Comparison of ENCODE assay signal across 8 cellular contexts in the genomic region with DNA sequence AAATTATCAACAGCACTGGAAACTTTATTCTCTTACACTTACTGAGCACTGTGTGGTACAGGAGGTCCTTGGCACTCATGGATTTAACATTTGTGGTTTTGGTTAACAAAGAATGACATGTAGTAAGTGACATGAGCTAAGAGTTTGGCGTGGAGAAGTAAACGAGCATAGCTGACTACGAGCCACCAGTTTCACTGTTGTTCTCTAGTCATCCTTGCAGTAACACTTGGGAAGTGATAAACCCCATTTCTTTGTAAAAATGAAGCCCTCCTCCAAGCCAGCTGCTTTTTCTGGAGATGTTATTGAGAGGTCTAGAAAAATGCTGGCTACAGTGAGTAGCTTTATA. TPM values are rescaled to one million over a fixed set of nuclear protein-coding genes. Genes with fewer than 3 reads are reported as not detected.
DNase-seq lines count a peak whose midpoint lies in the region; ATAC-seq and TF ChIP-seq lines count a peak whose summit lies in the region.

No MANE protein-coding gene starts in this region.

- no peaks in the 10 kb centered on the region for H3K36me3 Mint-ChIP-seq in osteocyte (ENCODE audit: unreplicated experiment)

- TF ChIP-seq POLR2A in esophagus muscularis mucosa (IDR thresholded peaks at IDR 0.05; ENCODE audit: low read depth) (no peak), vagina (IDR thresholded peaks at IDR 0.05) (no peak)

- H3K27ac Mint-ChIP-seq in osteocyte (ENCODE audit: unreplicated experiment) = no peak overlapping the region

- H3K4me1 ChIP-seq in esophagus muscularis mucosa (peaks cover 0 to 23% (median 14%) of the 10 kb centered on the region in 4 donors), vagina (peaks cover 22% of the 10 kb centered on the region)

- peaks cover 20% of the 10 kb centered on the region for H3K4me1 Mint-ChIP-seq in osteocyte (ENCODE audit: unreplicated experiment)

- intact Hi-C loops in esophagus muscularis mucosa (cut with DNase I) (no loop called here), vagina (cut with DNase I) (no loop called here)

- H3K4me3 ChIP-seq in esophagus muscularis mucosa (peak overlapping the region in 3 of 4 donors; percentile 18 to 26 (median 23)), vagina (peak overlapping the region in 1 of 2 donors; percentile 16)

- H3K4me3 Mint-ChIP-seq in osteocyte (ENCODE audit: unreplicated experiment) = no peak overlapping the region

- no peak for TF ChIP-seq EP300 in esophagus muscularis mucosa (IDR thresholded peaks at IDR 0.05)

- DNase-seq in stimulated activated CD4-positive, alpha-beta T cell treated with anti-CD3 and anti-CD28 coated beads, Interleukin-15, amount 100 ng/mL, for 24 hours = peak; percentile 57
- no peak for DNase-seq in stimulated activated CD4-positive, alpha-beta T cell treated with anti-CD3 and anti-CD28 coated beads, Interleukin-4, amount 100 ng/mL, for 1 hour
- DNase-seq in LoVo (ENCODE audit: low spot score) = peak; percentile 25
- DNase-seq in esophagus muscularis mucosa (ENCODE audit: extremely low spot score) = peak; percentile 66
- peak in 1 of 2 donors; percentile 37 for DNase-seq in vagina (ENCODE audit: extremely low spot score in 2 of 2)
- no peak for DNase-seq in osteocyte (ENCODE audit: extremely low spot score, unreplicated experiment)
- no peak for DNase-seq in kidney glomerular epithelial cell (lab: John Stamatoyannopoulos, UW)

- no peak for TF ChIP-seq CTCF in esophagus muscularis mucosa (IDR thresholded peaks at IDR 0.05)
- TF ChIP-seq CTCF in vagina (IDR thresholded peaks at IDR 0.05) = no peak
- no peak for TF ChIP-seq CTCF in osteocyte (IDR thresholded peaks at IDR 0.05)

- peaks cover 2% of the 10 kb centered on the region for H3K27me3 Mint-ChIP-seq in osteocyte (ENCODE audit: unreplicated experiment)

- H3K9me3 ChIP-seq in esophagus muscularis mucosa (no peaks in the 10 kb centered on the region), vagina (no peaks in the 10 kb centered on the region)

- H3K27ac ChIP-seq in esophagus muscularis mucosa (replicated peaks in 1 of 4) (peak overlapping the region; percentile 11 to 62 (median 62)), vagina (peak overlapping the region; percentile 8)

- WGBS in esophagus muscularis mucosa = 38% methylated on average over 3 of the region's 3 CpGs

- no peaks in the 10 kb centered on the region for H3K9me3 Mint-ChIP-seq in osteocyte (ENCODE audit: unreplicated experiment)

- H3K27me3 ChIP-seq in esophagus muscularis mucosa (no peaks in the 10 kb centered on the region), vagina (no peaks in the 10 kb centered on the region)

- H3K36me3 ChIP-seq in esophagus muscularis mucosa (no peaks in the 10 kb centered on the region), vagina (no peaks in the 10 kb centered on the region)

- no peak for ATAC-seq in GM21723 (IDR thresholded peaks at IDR 0.05; ENCODE audit: unreplicated experiment)

RNA-seq across cellular contexts. Expression of a gene that starts 32.7 kb away (rescaled TPM):
- total RNA-seq in esophagus muscularis mucosa (1 to 10 TPM; 1.2 to 5.1 (median 4.0) TPM), vagina (6.9 TPM), osteocyte (not detected in 2 replicates)

RNA-seq across cellular contexts. Expression of a gene that starts 52.5 kb away (rescaled TPM):
- 10 to 100 TPM; 31.8 to 47.3 (median 36.3) TPM for total RNA-seq in esophagus muscularis mucosa
- 38.8 TPM for total RNA-seq in vagina
- total RNA-seq in osteocyte = 50.1 and 54.7 TPM in 2 replicates

Comparison
In these comparisons a context has a peak if more than half of its experiments do, and no peak if none do; other contexts are left out.
1. DNase-seq: peak in stimulated activated CD4-positive, alpha-beta T cell treated with anti-CD3 and anti-CD28 coated beads, Interleukin-15, amount 100 ng/mL, for 24 hours (single experiment), LoVo (single experiment) and esophagus muscularis mucosa (single experiment); none in stimulated activated CD4-positive, alpha-beta T cell treated with anti-CD3 and anti-CD28 coated beads, Interleukin-4, amount 100 ng/mL, for 1 hour (single experiment), osteocyte (single experiment) and kidney glomerular epithelial cell (single experiment).